In genomic region chr5:132468665-132469379, GRCh38 we compare ENCODE assay signal across 13 cellular contexts. TPM values are rescaled to one million over a fixed set of nuclear protein-coding genes. Genes with fewer than 3 reads are reported as not detected.
DNase-seq lines count a peak whose midpoint lies in the region; ATAC-seq, FAIRE-seq and TF ChIP-seq lines count a peak whose summit lies in the region.
"Had no signal": no experiment of that assay in that cellular context is flagged by ENCODE, and none has a peak within 500 bp of the region (broad histone marks: within the 10 kb centered on the region; RNA-seq: fewer than 3 reads in every experiment).

No MANE protein-coding gene starts in this region.

- H3K9ac ChIP-seq in IMR-90 (ENCODE audit: low read depth, low read length): no peak overlapping the region
- H3K9ac ChIP-seq in colonic mucosa (ENCODE audit: low read depth in 2 of 2, low read length in 2 of 2): peak overlapping the region in 1 of 2 donors; percentile 21

- no peak for FAIRE-seq in small intestine (lab: Jason Lieb, UNC)

- BruUV-seq in IMR-90 (replicated peaks; lab: Mats Ljungman, UMichigan): no TSS peak

- H3K14ac ChIP-seq in IMR-90 (replicated peaks; ENCODE audit: low read depth, low read length): peak overlapping the region; percentile 3; the same call in 1 of the 2 replicates

- H3K27ac Mint-ChIP-seq in T-helper 1 cell treated with Interleukin-12 subunit alpha and Interleukin-12 subunit beta and Interleukin-4 antibody, amounts not matched to agents 30 μg/mL and 1 μg/mL, for 36 hours: peak overlapping the region; percentile 55
- H3K27ac Mint-ChIP-seq: activated naive CD8-positive, alpha-beta T cell had no signal

- WGBS in IMR-90 (ENCODE audit: extremely low coverage in 2 of 2, insufficient read length in 1 of 2), 2 experiments: no CpG with 5 or more reads among the region's 3 CpGs
- WGBS in small intestine, 3 donors: 79 to 87% (median 79%) methylated on average over 3 of the region's 3 CpGs

- H3K9me3 ChIP-seq in IMR-90 (ENCODE audit: control insufficient read depth, insufficient read depth, low read length): no peaks in the 10 kb centered on the region
- H3K9me3 ChIP-seq in colonic mucosa: no peaks in the 10 kb centered on the region
- H3K9me3 ChIP-seq in small intestine (ENCODE audit: control insufficient read depth, low read depth): no peaks in the 10 kb centered on the region
- H3K9me3 ChIP-seq: left ventricle myocardium inferior had no signal

- H3K23ac ChIP-seq in IMR-90 (ENCODE audit: low read depth, low read length): no peak overlapping the region

- H3K27ac ChIP-seq in IMR-90 (ENCODE audit: insufficient read depth, low read length): no peak overlapping the region
- peak overlapping the region; percentile 12 for H3K27ac ChIP-seq in colonic mucosa
- H3K27ac ChIP-seq in small intestine (ENCODE audit: low read depth in 1 of 2, low read length in 1 of 2): peak overlapping the region; percentile 9 to 36
- H3K27ac ChIP-seq: left ventricle myocardium inferior had no signal

- no peak overlapping the region for H2BK5ac ChIP-seq in IMR-90 (ENCODE audit: low read depth, low read length, poor library complexity, severe bottlenecking)

- DNase-seq in T-helper 1 cell (no peak), IMR-90 (peak; percentile 26), colonic mucosa (no peak), small intestine (no peak), SK-N-DZ (ENCODE audit: low spot score) (no peak), cerebellar cortex (ENCODE audit: low spot score) (no peak)
- DNase-seq: KBM-7; left ventricle myocardium inferior; NCI-H2107; stimulated activated CD4-positive, alpha-beta T cell treated with anti-CD3 and anti-CD28 coated beads, Interleukin-12 subunit alpha, Interleukin-12 subunit beta, amount 100 ng/mL, for 4 hours had no signal

- no peak overlapping the region for H3K56ac ChIP-seq in IMR-90 (ENCODE audit: extremely low read depth, insufficient read depth, low read length)

- intact Hi-C loops in IMR-90 (cut with micrococcal nuclease) (no loop called here), colonic mucosa (cut with DNase I) (no loop called here)

- peaks cover 88% of the 10 kb centered on the region for H3K4me1 Mint-ChIP-seq in T-helper 1 cell treated with Interleukin-12 subunit alpha and Interleukin-12 subunit beta and Interleukin-4 antibody, amounts not matched to agents 30 μg/mL and 1 μg/mL, for 36 hours (ENCODE audit: low read depth)

- no peak for TF ChIP-seq RAD21 in IMR-90 (IDR thresholded peaks at IDR 0.05; ENCODE audit: low read length)

- no peak for TF ChIP-seq CTCF in IMR-90 (conservative IDR thresholded peaks at IDR 0.05; ENCODE audit: low read depth, low read length)
- no peak for TF ChIP-seq CTCF in colonic mucosa (IDR thresholded peaks at IDR 0.05)

- H3K27me3 Mint-ChIP-seq in T-helper 1 cell treated with Interleukin-12 subunit alpha and Interleukin-12 subunit beta and Interleukin-4 antibody, amounts not matched to agents 30 μg/mL and 1 μg/mL, for 36 hours (ENCODE audit: low read depth): no peaks in the 10 kb centered on the region
- H3K27me3 Mint-ChIP-seq: activated naive CD8-positive, alpha-beta T cell had no signal

- H2AFZ ChIP-seq in IMR-90 (replicated peaks; ENCODE audit: low read length, poor library complexity): no peak overlapping the region

- peak overlapping the region; percentile 32 for H3K4me3 Mint-ChIP-seq in T-helper 1 cell treated with Interleukin-12 subunit alpha and Interleukin-12 subunit beta and Interleukin-4 antibody, amounts not matched to agents 30 μg/mL and 1 μg/mL, for 36 hours
- H3K4me3 Mint-ChIP-seq: activated naive CD8-positive, alpha-beta T cell had no signal

- H3K79me1 ChIP-seq in IMR-90 (ENCODE audit: low read depth in 1 of 2, low read length in 2 of 2): 0 out of 4 replicates have a peak, but pooled peaks cover 0 to 6% of the 10 kb centered on the region in 2 experiments

- H2BK120ac ChIP-seq in IMR-90 (ENCODE audit: low read depth, low read length): peak overlapping the region; percentile 16; the same call in 1 of the 2 replicates

- CTCF ChIA-PET in IMR-90 (lab: Yijun Ruan, JAX): interaction anchor here (1.0 to 2.0 kb wide), 6 partner anchors 10 to 80 kb away, joined by 3 to 5 read pairs (median 3); partner anchors contain the start of gene IRF1

- no peak overlapping the region for H2AK5ac ChIP-seq in IMR-90 (ENCODE audit: low read depth, low read length)

- dilution Hi-C loops in IMR-90 (cut with HindIII; ENCODE audit: low sequenced_read_pairs, unreplicated experiment): no loop called here

- H4K8ac ChIP-seq in IMR-90 (ENCODE audit: low read depth in 2 of 2, low read length in 2 of 2): no peak overlapping the region; a peak in 1 of 4 replicates

- peak overlapping the region; percentile 13; the same call in 1 of the 2 replicates for H4K91ac ChIP-seq in IMR-90 (ENCODE audit: insufficient read depth, low read depth, low read length)

- no peak overlapping the region for H2BK15ac ChIP-seq in IMR-90 (ENCODE audit: low read depth, low read length)

- no peak overlapping the region for H4K5ac ChIP-seq in IMR-90 (ENCODE audit: low read depth, low read length)

- H3K36me3 Mint-ChIP-seq in T-helper 1 cell treated with Interleukin-12 subunit alpha and Interleukin-12 subunit beta and Interleukin-4 antibody, amounts not matched to agents 30 μg/mL and 1 μg/mL, for 36 hours (ENCODE audit: low read depth): peaks cover 38% of the 10 kb centered on the region

- no peak overlapping the region for H3K4me3 ChIP-seq in IMR-90 (ENCODE audit: insufficient read depth, low read depth, low read length)
- H3K4me3 ChIP-seq in colonic mucosa: no peak overlapping the region
- no peak overlapping the region for H3K4me3 ChIP-seq in small intestine (ENCODE audit: low read depth in 1 of 2, low read length in 2 of 2)
- H3K4me3 ChIP-seq: left ventricle myocardium inferior had no signal

- no peak overlapping the region for H3K4me2 ChIP-seq in IMR-90 (ENCODE audit: low read depth, low read length)

- H3K4me1 ChIP-seq in IMR-90 (ENCODE audit: control insufficient read depth, insufficient read depth, low read length) (peaks cover 28% of the 10 kb centered on the region), colonic mucosa (peaks cover 13% of the 10 kb centered on the region), small intestine (ENCODE audit: control insufficient read depth in 2 of 2, insufficient read depth in 1 of 2, low read depth in 1 of 2, low read length in 1 of 2) (peaks cover 36 to 41% of the 10 kb centered on the region in 2 donors)

- no peak overlapping the region for H3K18ac ChIP-seq in IMR-90 (ENCODE audit: low read depth, low read length)

- no peak overlapping the region for H2AK9ac ChIP-seq in IMR-90 (replicated peaks; ENCODE audit: low read depth, low read length, poor library complexity)

- H3K4ac ChIP-seq in IMR-90 (ENCODE audit: low read depth, low read length): peak overlapping the region; percentile 60; the same call in 1 of the 2 replicates

- H2BK20ac ChIP-seq in IMR-90 (ENCODE audit: low read depth, low read length): peak overlapping the region; percentile 57; the same call in 1 of the 2 replicates

- ATAC-seq in IMR-90 (ENCODE audit: low read depth) (no peak), HG03039 (IDR thresholded peaks at IDR 0.05; ENCODE audit: unreplicated experiment) (no peak)

- H4K20me1 ChIP-seq in IMR-90 (ENCODE audit: insufficient read depth, low read length): no peaks in the 10 kb centered on the region

- no peaks in the 10 kb centered on the region for H3K9me3 Mint-ChIP-seq in T-helper 1 cell treated with Interleukin-12 subunit alpha and Interleukin-12 subunit beta and Interleukin-4 antibody, amounts not matched to agents 30 μg/mL and 1 μg/mL, for 36 hours

- peaks cover 39% of the 10 kb centered on the region for H3K9me1 ChIP-seq in IMR-90 (ENCODE audit: insufficient read depth, low read length)

- no peaks in the 10 kb centered on the region for H3K36me3 ChIP-seq in IMR-90 (ENCODE audit: control insufficient read depth, insufficient read depth, low read length)
- no peaks in the 10 kb centered on the region for H3K36me3 ChIP-seq in colonic mucosa
- no peaks in the 10 kb centered on the region for H3K36me3 ChIP-seq in small intestine (ENCODE audit: control insufficient read depth in 2 of 2, insufficient read depth in 2 of 2, low read length in 2 of 2)

- TF ChIP-seq POLR2A in IMR-90 (IDR thresholded peaks at IDR 0.05; ENCODE audit: low read depth, low read length): no peak

- in situ Hi-C loops in IMR-90 (cut with MboI; ENCODE audit: low sequenced_read_pairs): no loop called here

- H3K27me3 ChIP-seq in IMR-90 (ENCODE audit: control insufficient read depth, insufficient read depth, low read length) (no peaks in the 10 kb centered on the region), colonic mucosa (no peaks in the 10 kb centered on the region), small intestine (ENCODE audit: control insufficient read depth in 2 of 2, insufficient read depth in 2 of 2, low read length in 2 of 2) (no peaks in the 10 kb centered on the region)

- POLR2A ChIA-PET in IMR-90 (lab: Charles Lee; ENCODE audit: unreplicated experiment): no interaction called here

TF ChIP-seq in IMR-90, 13 proteins besides CTCF, POLR2A, EP300 and RAD21:
- TF ChIP-seq ELK1 (IDR thresholded peaks at IDR 0.05; ENCODE audit: borderline replicate concordance, low read depth, low read length) (no peak), MAZ (IDR thresholded peaks at IDR 0.05; ENCODE audit: borderline replicate concordance, low read depth, low read length) (no peak), CHD1 (IDR thresholded peaks at IDR 0.05; ENCODE audit: low read depth, low read length) (no peak)

RNA-seq across cellular contexts. Expression of gene IRF1, which starts 21.8 kb away (rescaled TPM):
- total RNA-seq in IMR-90 (2012; rRNA removed) (6.9 and 11.1 TPM in 2 replicates), colonic mucosa (10 to 100 TPM; 59.7 to 87.8 TPM)
- polyA plus RNA-seq in IMR-90 (2012; rRNA removed) (16.5 and 18.9 TPM in 2 replicates), small intestine (10 to 100 TPM; 51.7 to 64.1 (median 54.0) TPM)
- polyA plus RNA-seq in IMR-90 (2012; cell fraction: cytosol; rRNA removed): 13.2 and 15.9 TPM in 2 replicates
- polyA plus RNA-seq in IMR-90 (2012; cell fraction: nucleus; rRNA removed; ENCODE audit: low replicate concordance): 25.7 and 30.6 TPM in 2 replicates
- polyA plus RNA-seq in SK-N-DZ (2014; cell fraction: cytosol; rRNA removed): 1.4 and 1.5 TPM in 2 replicates
- polyA plus RNA-seq in SK-N-DZ (2014; cell fraction: nucleus; rRNA removed): 0.74 and 1.9 TPM in 2 replicates
